Comparison of ENCODE assay signal across 7 cellular contexts in the genomic region with DNA sequence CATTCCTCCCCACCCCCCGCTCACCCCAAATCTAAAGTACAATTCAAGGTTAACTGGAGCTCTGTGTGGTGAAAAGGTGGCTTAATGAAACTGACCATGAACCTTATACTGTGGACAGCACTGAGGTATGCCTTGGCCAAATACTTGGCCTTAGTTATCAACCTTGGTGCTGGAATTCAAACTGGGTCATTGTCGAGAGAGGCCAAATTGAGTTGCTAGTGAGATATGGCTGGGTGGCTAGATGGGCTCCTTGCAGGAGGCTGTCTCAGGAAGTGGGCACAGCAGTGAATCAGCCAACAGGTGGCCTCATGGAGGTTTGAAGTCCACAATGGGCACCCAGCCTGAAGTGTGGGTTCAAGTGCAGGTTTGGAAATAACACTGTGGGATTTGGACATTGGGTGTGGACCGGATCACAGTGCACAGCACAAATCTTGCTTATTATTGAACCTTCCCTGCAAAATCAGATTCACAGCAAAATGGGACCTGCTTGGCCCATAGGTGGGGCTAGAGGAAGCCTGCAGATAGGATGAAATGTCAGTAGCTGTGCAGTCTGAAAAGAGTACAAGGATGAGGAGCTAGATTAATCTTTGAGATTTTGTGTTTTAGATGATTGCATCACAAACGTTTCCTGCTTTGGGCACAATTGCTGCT. TPM values are rescaled to one million over a fixed set of nuclear protein-coding genes. Genes with fewer than 3 reads are reported as not detected.
DNase-seq lines count a peak whose midpoint lies in the region; ATAC-seq and TF ChIP-seq lines count a peak whose summit lies in the region.

No MANE protein-coding gene starts in this region.

- in situ Hi-C loops in brain microvascular endothelial cell (cut with HindIII; ENCODE audit: low pct_ligation_motif_present, low sequenced_read_pairs), result no loop called here

- no peaks in the 10 kb centered on the region for H3K27me3 ChIP-seq in brain microvascular endothelial cell (replicated peaks)

- peaks cover 0 to 6% (median 0%) of the 10 kb centered on the region in 6 donors for H3K9me3 Mint-ChIP-seq in immature natural killer cell

- no peak overlapping the region for H3K27ac ChIP-seq in brain microvascular endothelial cell

- TF ChIP-seq CTCF in brain microvascular endothelial cell (IDR thresholded peaks at IDR 0.05; ENCODE audit: low read depth, low read length, missing control alignments), result peak; percentile 72

- H3K27me3 Mint-ChIP-seq in immature natural killer cell (ENCODE audit: low read depth in 3 of 3), result peaks cover 0 to 2% (median 0%) of the 10 kb centered on the region in 3 donors

- peak; percentile 59 for ATAC-seq in GM18505 (IDR thresholded peaks at IDR 0.05; ENCODE audit: unreplicated experiment)
- ATAC-seq in GM21390 (IDR thresholded peaks at IDR 0.05; ENCODE audit: unreplicated experiment), result no peak

- H3K36me3 ChIP-seq in brain microvascular endothelial cell (replicated peaks), result no peaks in the 10 kb centered on the region

- TF ChIP-seq POLR2A in GM18505 (IDR thresholded peaks at IDR 0.05; ENCODE audit: borderline replicate concordance, extremely low read depth, insufficient read depth, insufficient read length), result no peak

- H3K4me3 Mint-ChIP-seq in immature natural killer cell, result no peak overlapping the region

- peaks cover 4 to 13% of the 10 kb centered on the region in 2 donors for H3K4me1 Mint-ChIP-seq in immature natural killer cell

- H3K27ac Mint-ChIP-seq in immature natural killer cell, result no peak overlapping the region

- H3K4me3 ChIP-seq in brain microvascular endothelial cell (ENCODE audit: low read depth, low read length), result no peak overlapping the region

- H3K36me3 Mint-ChIP-seq in immature natural killer cell, result no peaks in the 10 kb centered on the region

- DNase-seq in Kasumi-1 (lab: John Stamatoyannopoulos, UW) (peak; percentile 34 to 36), brain microvascular endothelial cell (no peak), myocyte (ENCODE audit: low read depth) (peak; percentile 29), NCI-H187 treated with DMSO at 0.1 percent for 48 hours (lab: John Stamatoyannopoulos, UW) (no peak), immature natural killer cell (no peak)

RNA-seq across cellular contexts. Expression of a gene that starts 5.6 kb away (rescaled TPM):
- 18.6 and 30.5 TPM in 2 replicates for total RNA-seq in myocyte
- polyA plus RNA-seq in myocyte (2012), result 5.8 TPM
- polyA plus RNA-seq in immature natural killer cell, result 1 to 10 TPM in 2 of 3 donors, under 1 TPM in 1; 0.78 to 1.9 (median 1.8) TPM

Comparison
In these comparisons a context has a peak if more than half of its experiments do, and no peak if none do; other contexts are left out.
1. DNase-seq: peak in Kasumi-1 (2 of 2) and myocyte (single experiment); none in brain microvascular endothelial cell (single experiment), NCI-H187 treated with DMSO at 0.1 percent for 48 hours (single experiment) and immature natural killer cell (0 of 3).